ENCODE assay signal across 8 cellular contexts in genomic region chr9:137255448-137256114, GRCh38. TPM values are rescaled to one million over a fixed set of nuclear protein-coding genes. Genes with fewer than 3 reads are reported as not detected.
DNase-seq lines count a peak whose midpoint lies in the region; ATAC-seq and TF ChIP-seq lines count a peak whose summit lies in the region.

No MANE protein-coding gene starts in this region.

- H3K4me3 Mint-ChIP-seq in activated T-cell treated with anti-CD3 and anti-CD28 coated beads, Interleukin-2, amount 50 U/mL, for 4 hours: peak overlapping the region; percentile 89

- intact Hi-C loops in heart left ventricle (cut with DNase I) (loop anchor here in 1 of 10 donors (1.0 kb wide), 1 partner anchor 14 kb away; the partner anchor contains the start of gene TUBB4B), psoas muscle (cut with DNase I) (no loop called here)

- H3K9me3 Mint-ChIP-seq in activated T-cell treated with anti-CD3 and anti-CD28 coated beads, Interleukin-2, amount 50 U/mL, for 4 hours: no peaks in the 10 kb centered on the region

- H3K4me1 ChIP-seq in heart left ventricle (peaks cover 7 to 33% (median 23%) of the 10 kb centered on the region in 12 donors), psoas muscle (peaks cover 14% of the 10 kb centered on the region)

- TF ChIP-seq CTCF in WI38 (IDR thresholded peaks at IDR 0.05; ENCODE audit: low read depth, low read length) (no peak), heart left ventricle (IDR thresholded peaks at IDR 0.05) (no peak), psoas muscle (IDR thresholded peaks at IDR 0.05) (no peak)

- WGBS in heart left ventricle, 4 donors: 2 to 7% (median 3%) methylated on average over 21 to 51 of the region's 51 CpGs
- 2% methylated on average over 45 to 51 of the region's 51 CpGs for WGBS in psoas muscle, 3 donors

- ATAC-seq in activated T-cell treated with anti-CD3 and anti-CD28 coated beads, Interleukin-2, amount 50 U/mL, for 4 hours: peak in 1 of 2 donors; percentile 49
- ATAC-seq in HG03439 (IDR thresholded peaks at IDR 0.05; ENCODE audit: unreplicated experiment) (peak; percentile 42), heart left ventricle (peak in 3 of 4 donors; percentile 9 to 34 (median 27)), psoas muscle (peak; percentile 10 to 48 (median 38))

- H3K4me3 ChIP-seq in WI38 (ENCODE audit: low read depth, low read length) (peak overlapping the region; percentile 93), heart left ventricle (peak overlapping the region; percentile 76 to 100 (median 99)), psoas muscle (peak overlapping the region; percentile 98)

- H3K27me3 ChIP-seq in heart left ventricle (no peaks in the 10 kb centered on the region), psoas muscle (ENCODE audit: insufficient read depth in 3 of 3, low read length in 2 of 3) (no peaks in the 10 kb centered on the region)

- H3K4me1 Mint-ChIP-seq in activated T-cell treated with anti-CD3 and anti-CD28 coated beads, Interleukin-2, amount 50 U/mL, for 4 hours (ENCODE audit: low read depth): peaks cover 12% of the 10 kb centered on the region

- H3K36me3 ChIP-seq in heart left ventricle: peaks cover 0 to 40% (median 29%) of the 10 kb centered on the region in 9 donors
- H3K36me3 ChIP-seq in psoas muscle (ENCODE audit: insufficient read depth in 1 of 2, low read depth in 1 of 2): peaks cover 0 to 35% of the 10 kb centered on the region in 2 donors

- no peak for DNase-seq in activated T-cell treated with anti-CD3 and anti-CD28 coated beads, Interleukin-2, amount 50 U/mL, for 4 hours
- no peak for DNase-seq in activated T-cell treated with anti-CD3 and anti-CD28 coated beads, Interleukin-2, amount 50 U/mL, for 48 hours
- DNase-seq in heart left ventricle (peak in 1 of 5 donors; percentile 52), psoas muscle (peak in 1 of 2 donors; percentile 60), amygdala (lab: John Stamatoyannopoulos, UW) (no peak)
- no peak for DNase-seq in stimulated activated CD4-positive, alpha-beta T cell treated with anti-CD3 and anti-CD28 coated beads, Interleukin-12 subunit alpha, Interleukin-12 subunit beta, amount 100 ng/mL, for 4 hours

- no peaks in the 10 kb centered on the region for H3K27me3 Mint-ChIP-seq in activated T-cell treated with anti-CD3 and anti-CD28 coated beads, Interleukin-2, amount 50 U/mL, for 4 hours (ENCODE audit: low read depth)

- H3K27ac ChIP-seq in heart left ventricle: peak overlapping the region; percentile 51 to 95 (median 84)
- peak overlapping the region; percentile 80 for H3K27ac ChIP-seq in psoas muscle

- H3K9me3 ChIP-seq in heart left ventricle (no peaks in the 10 kb centered on the region), psoas muscle (no peaks in the 10 kb centered on the region)

- TF ChIP-seq POLR2A in heart left ventricle (IDR thresholded peaks at IDR 0.05): no peak

- H3K36me3 Mint-ChIP-seq in activated T-cell treated with anti-CD3 and anti-CD28 coated beads, Interleukin-2, amount 50 U/mL, for 4 hours (ENCODE audit: insufficient read depth): no peaks in the 10 kb centered on the region

RNA-seq across cellular contexts. Expression of gene NELFB, which starts 0.5 kb away (rescaled TPM):
- 10 to 100 TPM; 72.0 to 81.1 (median 73.5) TPM for total RNA-seq in activated T-cell treated with anti-CD3 and anti-CD28 coated beads, Interleukin-2, amount 50 U/mL, for 4 hours
- total RNA-seq in heart left ventricle (10 to 100 TPM; 32.5 to 55.5 (median 38.1) TPM), psoas muscle (10 to 100 TPM; 39.1 to 53.7 (median 42.8) TPM)
- polyA plus RNA-seq in heart left ventricle (10 to 100 TPM; 31.4 to 77.8 TPM), psoas muscle (10 to 100 TPM; 43.2 to 74.3 (median 58.5) TPM)

RNA-seq across cellular contexts. Expression of gene STPG3, which starts 4.5 kb away (rescaled TPM):
- total RNA-seq in activated T-cell treated with anti-CD3 and anti-CD28 coated beads, Interleukin-2, amount 50 U/mL, for 4 hours: not detected
- under 1 TPM in 2 of 9 donors, not detected in 7; 0.23 to 0.31 TPM for total RNA-seq in heart left ventricle
- polyA plus RNA-seq in heart left ventricle: under 1 TPM in 1 of 2 donors, not detected in 1; 0.61 TPM
- total RNA-seq in psoas muscle: not detected
- under 1 TPM in 1 of 3 donors, not detected in 2; 0.08 TPM for polyA plus RNA-seq in psoas muscle

RNA-seq across cellular contexts. Expression of gene TUBB4B, which starts 14.5 kb away (rescaled TPM):
- total RNA-seq in activated T-cell treated with anti-CD3 and anti-CD28 coated beads, Interleukin-2, amount 50 U/mL, for 4 hours: 100 to 1,000 TPM; 345 to 383 (median 380) TPM
- 100 to 1,000 TPM; 244 to 769 (median 456) TPM for total RNA-seq in heart left ventricle
- 100 to 1,000 TPM; 705 to 900 TPM for polyA plus RNA-seq in heart left ventricle
- 100 to 1,000 TPM; 111 to 273 (median 230) TPM for total RNA-seq in psoas muscle
- 100 to 1,000 TPM; 350 to 838 (median 389) TPM for polyA plus RNA-seq in psoas muscle

RNA-seq across cellular contexts. Expression of gene TOR4A, which starts 21.9 kb away (rescaled TPM):
- total RNA-seq in activated T-cell treated with anti-CD3 and anti-CD28 coated beads, Interleukin-2, amount 50 U/mL, for 4 hours: 1 to 10 TPM; 3.2 to 4.0 (median 3.6) TPM
- 10 to 100 TPM; 14.0 to 46.4 (median 18.5) TPM for total RNA-seq in heart left ventricle
- polyA plus RNA-seq in heart left ventricle: 10 to 100 TPM in 1 of 2 donors, 1 to 10 TPM in 1; 6.6 to 16.3 TPM
- total RNA-seq in psoas muscle: 1 to 10 TPM; 1.7 to 2.3 (median 2.1) TPM
- 1 to 10 TPM in 2 of 3 donors, under 1 TPM in 1; 0.77 to 2.3 (median 1.1) TPM for polyA plus RNA-seq in psoas muscle

RNA-seq across cellular contexts. Expression of gene SLC34A3, which starts 24.9 kb away (rescaled TPM):
- total RNA-seq in activated T-cell treated with anti-CD3 and anti-CD28 coated beads, Interleukin-2, amount 50 U/mL, for 4 hours: not detected
- not detected for total RNA-seq in heart left ventricle
- polyA plus RNA-seq in heart left ventricle: not detected
- not detected for total RNA-seq in psoas muscle
- polyA plus RNA-seq in psoas muscle: not detected
